Comparison of ENCODE assay signal across 9 cellular contexts in the genomic region with DNA sequence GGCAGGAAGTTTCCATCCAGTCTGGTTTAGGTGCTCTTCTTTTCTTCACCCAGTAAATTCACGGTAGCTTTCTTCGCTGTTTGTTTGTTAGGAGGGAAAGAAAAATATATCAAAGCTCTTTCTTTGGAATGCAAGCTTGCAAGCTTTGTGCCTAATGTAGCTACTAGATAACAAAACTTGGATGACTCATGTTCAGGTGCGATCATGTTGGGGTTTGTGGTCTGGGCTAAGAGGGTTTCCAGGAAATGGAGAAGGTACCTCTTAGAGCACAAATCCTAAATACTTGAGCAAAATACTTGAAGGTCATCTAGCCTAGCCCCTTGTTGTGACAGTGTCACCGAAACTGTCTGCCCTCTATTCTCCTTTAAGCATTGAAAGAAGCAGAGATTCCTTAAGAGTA. TPM values are rescaled to one million over a fixed set of nuclear protein-coding genes. Genes with fewer than 3 reads are reported as not detected.
A peak's percentile ranks its signal among the peaks of the same experiment; 100 is the strongest.
DNase-seq lines count a peak whose midpoint lies in the region; ATAC-seq lines count a peak whose summit lies in the region.
"Had no signal": no experiment of that assay in that cellular context is flagged by ENCODE, and none has a peak within 500 bp of the region (broad histone marks: within the 10 kb centered on the region; RNA-seq: fewer than 3 reads in every experiment).

No MANE protein-coding gene starts in this region.

- intact Hi-C loops in CD4-positive, alpha-beta memory T cell (cut with micrococcal nuclease), result loop anchor here (1.0 to 2.0 kb wide), 2 partner anchors 17 to 44 kb away; a partner anchor contains a TSS
- intact Hi-C loops in left colon (cut with DNase I, micrococcal nuclease), result no loop called here

- no peaks in the 10 kb centered on the region for H3K9me3 Mint-ChIP-seq in CD4-positive, alpha-beta memory T cell

- H3K9ac ChIP-seq in mesendoderm (ENCODE audit: low read length), result no peak overlapping the region

- no peak overlapping the region for H3K56ac ChIP-seq in mesendoderm (ENCODE audit: low read length)

- H4K8ac ChIP-seq in mesendoderm (ENCODE audit: low read depth, low read length), result no peak overlapping the region

- DNase-seq in CD4-positive, alpha-beta memory T cell, result peak; percentile 32 to 87 (median 49)
- DNase-seq in activated T-helper 1 cell treated with Interleukin-2 at 50 U/mL for 16 hours (ENCODE audit: low read depth), result peak; percentile 30
- peak; percentile 56 for DNase-seq in mesendoderm
- DNase-seq in H4 (ENCODE audit: low spot score), result no peak
- DNase-seq in left colon, result no peak
- DNase-seq in amygdala (lab: John Stamatoyannopoulos, UW), result no peak
- DNase-seq: NCI-H187 treated with DMSO at 0.1 percent for 48 hours had no signal

- H4K5ac ChIP-seq in mesendoderm (ENCODE audit: low read length), result no peak overlapping the region

- peak overlapping the region; percentile 3 to 73 (median 48) for H3K4me3 Mint-ChIP-seq in CD4-positive, alpha-beta memory T cell

- no peaks in the 10 kb centered on the region for H3K27me3 Mint-ChIP-seq in CD4-positive, alpha-beta memory T cell

- H3K4me1 Mint-ChIP-seq in CD4-positive, alpha-beta memory T cell, result peaks cover 30 to 50% (median 38%) of the 10 kb centered on the region in 4 donors

- H2BK15ac ChIP-seq in mesendoderm (replicated peaks; ENCODE audit: low read depth), result no peak overlapping the region

- ATAC-seq in HG03432 (IDR thresholded peaks at IDR 0.05; ENCODE audit: unreplicated experiment), result peak; percentile 77
- no peak for ATAC-seq in left colon
- no peak for ATAC-seq in GM18498 (IDR thresholded peaks at IDR 0.05; ENCODE audit: unreplicated experiment)

- peak overlapping the region; percentile 32 to 88 (median 80) for H3K27ac Mint-ChIP-seq in CD4-positive, alpha-beta memory T cell

- WGBS in mesendoderm (ENCODE audit: extremely low coverage, insufficient coverage, low lambda C conversion rate), result no CpG with 5 or more reads among the region's 4 CpGs

- H3K4me2 ChIP-seq in mesendoderm (ENCODE audit: low read length), result no peak overlapping the region

- no peaks in the 10 kb centered on the region for H3K36me3 ChIP-seq in CD4-positive, alpha-beta memory T cell (ENCODE audit: insufficient read depth, low read length)
- H3K36me3 ChIP-seq in mesendoderm (ENCODE audit: control insufficient read depth, insufficient read depth, low read length), result peaks cover 5% of the 10 kb centered on the region

- H3K4me3 ChIP-seq in CD4-positive, alpha-beta memory T cell (ENCODE audit: low read length in 2 of 2), result peak overlapping the region in 1 of 2 donors; percentile 13
- H3K4me3 ChIP-seq in mesendoderm (ENCODE audit: low read length), result no peak overlapping the region

- POLR2A ChIA-PET in CD4-positive, alpha-beta memory T cell (lab: Charles Lee; ENCODE audit: partially characterized antibody), result interaction anchor here (1.0 to 3.1 kb wide), 8 partner anchors 9 to 98 kb away, joined by 4 to 20 read pairs (median 7); a partner anchor contains a TSS

- H3K27ac ChIP-seq in CD4-positive, alpha-beta memory T cell (ENCODE audit: low read depth, low read length), result peak overlapping the region; percentile 31
- no peak overlapping the region for H3K27ac ChIP-seq in mesendoderm (ENCODE audit: low read depth, low read length)

- H3K4ac ChIP-seq in mesendoderm (ENCODE audit: low read depth, low read length), result no peak overlapping the region

- no peak overlapping the region for H2BK120ac ChIP-seq in mesendoderm (ENCODE audit: low read depth, low read length)

- no peak overlapping the region for H2AK5ac ChIP-seq in mesendoderm (ENCODE audit: low read length)

- H2BK5ac ChIP-seq in mesendoderm (ENCODE audit: low read length), result no peak overlapping the region

- H3K36me3 Mint-ChIP-seq in CD4-positive, alpha-beta memory T cell, result peaks cover 23 to 36% of the 10 kb centered on the region in 2 donors

- no peaks in the 10 kb centered on the region for H3K27me3 ChIP-seq in CD4-positive, alpha-beta memory T cell (ENCODE audit: insufficient read depth, low read length)
- H3K27me3 ChIP-seq in mesendoderm (ENCODE audit: insufficient read depth, low read length, poor library complexity), result peaks cover 1% of the 10 kb centered on the region

- peaks cover 6% of the 10 kb centered on the region for H3K79me1 ChIP-seq in mesendoderm (ENCODE audit: low read length)

- H3K23ac ChIP-seq in mesendoderm (ENCODE audit: low read length), result no peak overlapping the region

- no peaks in the 10 kb centered on the region for H3K9me3 ChIP-seq in CD4-positive, alpha-beta memory T cell (ENCODE audit: control insufficient read depth in 1 of 2, low read length in 2 of 2)

- H3K18ac ChIP-seq in mesendoderm (ENCODE audit: low read length), result no peak overlapping the region

- CTCF ChIA-PET in CD4-positive, alpha-beta memory T cell (lab: Charles Lee; ENCODE audit: partially characterized antibody), result interaction anchor here (0.8 to 1.7 kb wide), 10 partner anchors 13 to 100 kb away, joined by 3 to 8 read pairs (median 3); a partner anchor contains a TSS

- H3K79me2 ChIP-seq in mesendoderm (ENCODE audit: control insufficient read depth, insufficient read depth, low read length), result no peaks in the 10 kb centered on the region

- H3K4me1 ChIP-seq in CD4-positive, alpha-beta memory T cell (ENCODE audit: insufficient read depth, low read length), result peaks cover 47% of the 10 kb centered on the region
- H3K4me1 ChIP-seq in mesendoderm (ENCODE audit: control insufficient read depth, low read depth, low read length), result no peaks in the 10 kb centered on the region

RNA-seq across cellular contexts. Expression of a gene that starts 17.7 kb away (rescaled TPM):
- total RNA-seq in CD4-positive, alpha-beta memory T cell, result 10 to 100 TPM; 51.4 to 54.4 TPM
- 100 to 1,000 TPM; 150 to 163 TPM for polyA plus RNA-seq in CD4-positive, alpha-beta memory T cell
- 152 TPM for polyA plus RNA-seq in mesendoderm (2013, experiment 1 of 2)
- 155 TPM for polyA plus RNA-seq in mesendoderm (2013, experiment 2 of 2)
- total RNA-seq in H4 (2014; rRNA removed; shearing (Covaris generic)), result 165 and 187 TPM in 2 replicates
- total RNA-seq in left colon, result 10 to 100 TPM; 26.9 to 30.7 TPM

RNA-seq across cellular contexts. Expression of a gene that starts 43.3 kb away (rescaled TPM):
- total RNA-seq in CD4-positive, alpha-beta memory T cell, result 10 to 100 TPM; 55.6 to 61.1 TPM
- polyA plus RNA-seq in CD4-positive, alpha-beta memory T cell, result 100 to 1,000 TPM; 113 to 117 TPM
- polyA plus RNA-seq in mesendoderm (2013, experiment 1 of 2), result 36.5 TPM
- 34.7 TPM for polyA plus RNA-seq in mesendoderm (2013, experiment 2 of 2)
- 19.1 and 35.6 TPM in 2 replicates for total RNA-seq in H4 (2014; rRNA removed; shearing (Covaris generic))
- total RNA-seq in left colon, result 10 to 100 TPM; 80.6 to 81.7 TPM

Comparison
In these comparisons a context has a peak if more than half of its experiments do, and no peak if none do; other contexts are left out.
1. DNase-seq: peak in CD4-positive, alpha-beta memory T cell (5 of 5), activated T-helper 1 cell treated with Interleukin-2 at 50 U/mL for 16 hours (single experiment) and mesendoderm (single experiment); none in H4 (single experiment), left colon (0 of 2) and amygdala (0 of 56).